In the genomic region with DNA sequence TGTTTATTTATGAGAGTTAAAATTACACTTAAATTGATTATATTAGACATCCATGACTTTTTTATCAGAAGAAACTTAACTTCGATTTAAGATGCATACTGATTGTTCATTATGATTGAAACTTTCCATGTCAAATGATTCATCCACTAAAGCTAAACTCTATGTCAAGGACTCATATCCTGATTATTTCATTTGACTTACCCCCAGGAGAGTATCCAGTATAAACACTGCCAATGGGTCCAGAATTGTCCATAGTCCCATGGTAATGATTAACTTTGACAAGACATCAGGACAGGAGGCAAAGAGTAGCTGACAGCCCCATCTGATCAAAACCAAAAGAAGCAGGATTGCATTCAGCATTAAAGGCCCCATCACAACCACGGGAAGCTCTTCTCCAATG, we compare ENCODE assay signal across 22 cellular contexts.
A peak's percentile ranks its signal among the peaks of the same experiment; 100 is the strongest.
DNase-seq lines count a peak whose midpoint lies in the region; ATAC-seq and TF ChIP-seq lines count a peak whose summit lies in the region.
"Had no signal": no experiment of that assay in that cellular context is flagged by ENCODE, and none has a peak within 500 bp of the region (broad histone marks: within the 10 kb centered on the region; RNA-seq: fewer than 3 reads in every experiment).

No MANE protein-coding gene starts in this region.

- in situ Hi-C loops in Caki2 (cut with HindIII; ENCODE audit: low pct_unique_long_range_greater_than_20kb, low sequenced_read_pairs) = no loop called here

- TF ChIP-seq CTCF in kidney epithelial cell (IDR thresholded peaks at IDR 0.05; ENCODE audit: insufficient read depth, low read length, poor library complexity, severe bottlenecking) = no peak

- H3K36me3 ChIP-seq in kidney epithelial cell (ENCODE audit: control insufficient read depth, insufficient read depth, low read length) = no peaks in the 10 kb centered on the region
- H3K36me3 ChIP-seq: BLaER1, MG63 had no signal

- peak; percentile 24 for DNase-seq in Caki2 (ENCODE audit: low read depth)
- DNase-seq in HuH-7 (ENCODE audit: low spot score) = peak; percentile 10
- peak; percentile 19 for DNase-seq in kidney epithelial cell (ENCODE audit: low read depth)
- peak; percentile 11 for DNase-seq in mucosa of gallbladder (ENCODE audit: low spot score)
- no peak for DNase-seq in SW 1271 (lab: John Stamatoyannopoulos, UW)
- no peak for DNase-seq in CD1c-positive myeloid dendritic cell (ENCODE audit: extremely low spot score)
- DNase-seq: Calu3; CD4-positive, alpha-beta memory T cell; DMS153; EL; H7; HFFc6; Kasumi-1; MG63; NCI-H1417; NCI-H187; NCI-H446 treated with DMSO at 0.1 percent for 48 hours; NCI-H526 treated with DMSO at 0.1 percent for 48 hours; RPMI8226; SHP77 had no signal

- no peaks in the 10 kb centered on the region for H3K27me3 ChIP-seq in kidney epithelial cell (ENCODE audit: control insufficient read depth, insufficient read depth, low read length)
- H3K27me3 ChIP-seq: BLaER1, MG63 had no signal

- ATAC-seq in HG02623 (IDR thresholded peaks at IDR 0.05; ENCODE audit: unreplicated experiment) = no peak

- no peak overlapping the region for H3K4me3 ChIP-seq in kidney epithelial cell (ENCODE audit: low read depth, low read length)
- H3K4me3 ChIP-seq: BLaER1, MG63 had no signal

Comparison
In these comparisons a context has a peak if more than half of its experiments do, and no peak if none do; other contexts are left out.
1. DNase-seq: peak in Caki2 (single experiment), HuH-7 (single experiment), kidney epithelial cell (single experiment) and mucosa of gallbladder (single experiment); none in SW 1271 (0 of 2) and CD1c-positive myeloid dendritic cell (single experiment).